In genomic region chr12:24551368-24551767, GRCh38 we compare ENCODE assay signal across 18 cellular contexts.
DNase-seq lines count a peak whose midpoint lies in the region; ATAC-seq and TF ChIP-seq lines count a peak whose summit lies in the region.
"Had no signal": no experiment of that assay in that cellular context is flagged by ENCODE, and none has a peak within 500 bp of the region (broad histone marks: within the 10 kb centered on the region; RNA-seq: fewer than 3 reads in every experiment).

No MANE protein-coding gene starts in this region.

- no peaks in the 10 kb centered on the region for H3K4me1 ChIP-seq in lower lobe of right lung
- no peaks in the 10 kb centered on the region for H3K4me1 ChIP-seq in MM.1S (ENCODE audit: low read length)
- H3K4me1 ChIP-seq: right atrium auricular region had no signal

- in situ Hi-C loops in astrocyte of the cerebellum (cut with HindIII; ENCODE audit: low sequenced_read_pairs): no loop called here

- DNase-seq in DMS153 treated with DMSO at 0.1 percent for 48 hours (lab: John Stamatoyannopoulos, UW; ENCODE audit: unreplicated experiment) (peak; percentile 69), NCI-H2029 (lab: John Stamatoyannopoulos, UW) (peak; percentile 72), astrocyte of the cerebellum (ENCODE audit: low read depth) (no peak), lower lobe of right lung (no peak), glomerular visceral epithelial cell (ENCODE audit: extremely low spot score) (no peak), MM.1S (no peak), mesenteric fat pad (ENCODE audit: low spot score) (no peak)
- DNase-seq in activated naive CD4-positive, alpha-beta T cell (lab: John Stamatoyannopoulos, UW): no peak
- DNase-seq: activated CD4-positive, alpha-beta T cell treated with anti-CD3 and anti-CD28 coated beads, Interleukin-2, amount 50 U/mL, for 48 hours; aorta; Calu3; KG1; NCI-H2171; stimulated activated CD4-positive, alpha-beta T cell treated with anti-CD3 and anti-CD28 coated beads, Interleukin-2, amount 100 ng/mL, for 24 hours; stimulated activated CD8-positive, alpha-beta memory T cell treated with anti-CD3 and anti-CD28 coated beads, Interleukin-4, amount 100 ng/mL, for 48 hours; trophoblast cell had no signal

- H4K20me1 ChIP-seq in MM.1S (ENCODE audit: insufficient read depth, low read length): no peaks in the 10 kb centered on the region

- no peaks in the 10 kb centered on the region for H3F3A ChIP-seq in MM.1S (ENCODE audit: insufficient read depth, low read length)

- peak in 1 of 2 donors; percentile 28 for ATAC-seq in lower lobe of right lung

- no peak overlapping the region for H3K4me2 ChIP-seq in MM.1S (ENCODE audit: low read depth, low read length)

- no peaks in the 10 kb centered on the region for H3K9me3 ChIP-seq in lower lobe of right lung
- H3K9me3 ChIP-seq in MM.1S (replicated peaks; ENCODE audit: insufficient read depth, low read length): no peaks in the 10 kb centered on the region
- H3K9me3 ChIP-seq: right atrium auricular region had no signal

- H3K9ac ChIP-seq in MM.1S (ENCODE audit: low read length): no peak overlapping the region

- H2AFZ ChIP-seq in MM.1S (ENCODE audit: low read length): no peak overlapping the region

- H3K4me3 ChIP-seq in astrocyte of the cerebellum (ENCODE audit: low read depth, low read length) (peak overlapping the region; percentile 10), lower lobe of right lung (peak overlapping the region; percentile 31), MM.1S (ENCODE audit: low read length) (no peak overlapping the region)
- H3K4me3 ChIP-seq: lung, right atrium auricular region had no signal

- H3K27me3 ChIP-seq in lower lobe of right lung (ENCODE audit: low read depth) (no peaks in the 10 kb centered on the region), MM.1S (replicated peaks; ENCODE audit: insufficient read depth, low read length) (no peaks in the 10 kb centered on the region)
- H3K27me3 ChIP-seq: right atrium auricular region had no signal

- no peaks in the 10 kb centered on the region for H3K79me2 ChIP-seq in MM.1S (ENCODE audit: low read length)

- H3K27ac ChIP-seq in lower lobe of right lung: no peak overlapping the region
- H3K27ac ChIP-seq in MM.1S (ENCODE audit: low read length): no peak overlapping the region
- H3K27ac ChIP-seq: right atrium auricular region had no signal

- H3K36me3 ChIP-seq in lower lobe of right lung (no peaks in the 10 kb centered on the region), MM.1S (replicated peaks; ENCODE audit: insufficient read depth, low read length) (no peaks in the 10 kb centered on the region)
- H3K36me3 ChIP-seq: right atrium auricular region had no signal

- H3K9me2 ChIP-seq in MM.1S (replicated peaks; ENCODE audit: insufficient read depth, low read length): no peaks in the 10 kb centered on the region

- intact Hi-C loops in lower lobe of right lung (cut with DNase I): no loop called here

- no peak for TF ChIP-seq CTCF in astrocyte of the cerebellum (IDR thresholded peaks at IDR 0.05; ENCODE audit: low read depth, low read length, missing control alignments)
- TF ChIP-seq CTCF in lower lobe of right lung (IDR thresholded peaks at IDR 0.05): no peak
- TF ChIP-seq CTCF in MM.1S (IDR thresholded peaks at IDR 0.05; ENCODE audit: low read length): no peak

Comparison
In these comparisons a context has a peak if more than half of its experiments do, and no peak if none do; other contexts are left out.
1. DNase-seq: peak in DMS153 treated with DMSO at 0.1 percent for 48 hours (single experiment) and NCI-H2029 (single experiment); none in astrocyte of the cerebellum (single experiment), lower lobe of right lung (single experiment), activated naive CD4-positive, alpha-beta T cell (0 of 4), glomerular visceral epithelial cell (single experiment), MM.1S (single experiment) and mesenteric fat pad (single experiment).